ENCODE assay signal across 7 cellular contexts in the genomic region with DNA sequence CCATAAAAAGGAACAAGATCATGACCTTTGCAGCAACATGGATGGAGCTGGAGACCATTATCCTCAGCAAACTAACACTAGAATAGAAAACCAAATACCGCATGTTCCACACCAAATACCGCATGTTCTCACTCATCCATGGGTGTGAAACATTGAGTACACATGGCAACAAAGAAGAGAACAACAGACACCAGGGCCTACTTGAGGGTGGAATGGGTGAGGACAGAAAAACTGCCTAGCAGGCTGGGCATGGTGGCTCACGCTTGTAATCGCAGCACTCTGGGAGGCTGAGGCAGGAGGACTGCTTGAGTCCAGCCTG.
DNase-seq lines count a peak whose midpoint lies in the region; ATAC-seq lines count a peak whose summit lies in the region.
"Had no signal": no experiment of that assay in that cellular context is flagged by ENCODE, and none has a peak within 500 bp of the region (broad histone marks: within the 10 kb centered on the region; RNA-seq: fewer than 3 reads in every experiment).

No MANE protein-coding gene starts in this region.

- DNase-seq in NCI-H748 (lab: John Stamatoyannopoulos, UW; ENCODE audit: unreplicated experiment), result no peak
- DNase-seq: NCI-H1436 treated with DMSO at 0.1 percent for 48 hours had no signal

- H3K4me3 ChIP-seq in skin epidermis, result no peak overlapping the region

- peak overlapping the region; percentile 29 for H3K27ac ChIP-seq in angular gyrus (ENCODE audit: low read depth, low read length)
- peak overlapping the region in 11 of 21 experiments; percentile 9 to 93 (median 69) for H3K27ac ChIP-seq in skin epidermis

- ATAC-seq in HG03565 (IDR thresholded peaks at IDR 0.05; ENCODE audit: unreplicated experiment) (peak; percentile 2), HG02870 (IDR thresholded peaks at IDR 0.05; ENCODE audit: unreplicated experiment) (no peak), HG02970 (IDR thresholded peaks at IDR 0.05; ENCODE audit: low FRiP score, unreplicated experiment) (no peak)
